ENCODE assay signal across 1 cellular context in genomic region chr11:95912902-95913560, GRCh38.
TF ChIP-seq lines count a peak whose summit lies in the region.

No MANE protein-coding gene starts in this region.

TF ChIP-seq in endothelial cell of umbilical vein, 7 proteins besides CTCF, POLR2A, EP300 and RAD21:
- no peak for TF ChIP-seq MYC (IDR thresholded peaks at IDR 0.05; ENCODE audit: low read depth, low read length)
- TF ChIP-seq POLR2AphosphoS5 (IDR thresholded peaks at IDR 0.05; ENCODE audit: insufficient read depth, low read depth, low read length): no peak
- no peak for TF ChIP-seq MAX (IDR thresholded peaks at IDR 0.05; ENCODE audit: insufficient read depth, insufficient read length)
- TF ChIP-seq EZH2 (IDR thresholded peaks at IDR 0.05; ENCODE audit: borderline replicate concordance, low read depth, low read length, severe bottlenecking): no peak
- TF ChIP-seq FOS (IDR thresholded peaks at IDR 0.05; ENCODE audit: borderline replicate concordance, insufficient read depth, low read length): peak; percentile 24
- TF ChIP-seq GATA2 (IDR thresholded peaks at IDR 0.05; ENCODE audit: insufficient read depth, insufficient read length, low read depth, low read length): no peak
- TF ChIP-seq JUN (IDR thresholded peaks at IDR 0.05; ENCODE audit: borderline replicate concordance, insufficient read depth, insufficient read length, low read depth): no peak
